Comparison of ENCODE assay signal across 8 cellular contexts in genomic region chr22:41447435-41448188, GRCh38. TPM values are rescaled to one million over a fixed set of nuclear protein-coding genes. Genes with fewer than 3 reads are reported as not detected.
DNase-seq lines count a peak whose midpoint lies in the region; ATAC-seq and TF ChIP-seq lines count a peak whose summit lies in the region.

No MANE protein-coding gene starts in this region.

- H3K9me3 ChIP-seq in right lobe of liver = no peaks in the 10 kb centered on the region

- no peak for TF ChIP-seq CTCF in right lobe of liver (IDR thresholded peaks at IDR 0.05)

- peaks cover 0 to 13% (median 4%) of the 10 kb centered on the region in 4 donors for H3K36me3 ChIP-seq in right lobe of liver

- no peaks in the 10 kb centered on the region for H3K27me3 ChIP-seq in right lobe of liver

- peak; percentile 47 for DNase-seq in NK-92 treated with Interleukin-12 subunit alpha and Interleukin-12 subunit beta, amount 100 ng/mL, for 24 hours (lab: John Stamatoyannopoulos, UW)
- DNase-seq in NK-92 (lab: John Stamatoyannopoulos, UW; ENCODE audit: unreplicated experiment) (no peak), NCI-H510A (lab: John Stamatoyannopoulos, UW) (peak; percentile 40), dermis microvascular lymphatic vessel endothelial cell (ENCODE audit: low read depth in 2 of 2) (peak; percentile 25 to 78), right lobe of liver (peak; percentile 80 to 85 (median 81))
- DNase-seq in activated CD4-positive, alpha-beta T cell treated with anti-CD3 and anti-CD28 coated beads, Interleukin-2, amount 50 U/mL, for 1 hour = peak; percentile 42
- peak; percentile 69 for DNase-seq in stimulated activated CD4-positive, alpha-beta T cell treated with anti-CD3 and anti-CD28 coated beads, Interleukin-4, amount 100 ng/mL, for 24 hours

- intact Hi-C loops in right lobe of liver (cut with DNase I) = no loop called here

- no peak for TF ChIP-seq POLR2A in right lobe of liver (IDR thresholded peaks at IDR 0.05)

- 1% methylated on average over 15 of the region's 63 CpGs for WGBS in right lobe of liver (ENCODE audit: insufficient coverage, low coverage, low lambda C conversion rate, missing lambda C conversion rate)

- peak overlapping the region; percentile 72 to 96 (median 95) for H3K4me3 ChIP-seq in right lobe of liver

- H3K4me1 ChIP-seq in right lobe of liver = peaks cover 0 to 22% (median 4%) of the 10 kb centered on the region in 4 donors

- H3K27ac ChIP-seq in right lobe of liver = peak overlapping the region; percentile 98 to 100 (median 99)

- ATAC-seq in right lobe of liver = peak; percentile 12 to 43 (median 26)
- no peak for ATAC-seq in HG03521 (IDR thresholded peaks at IDR 0.05; ENCODE audit: unreplicated experiment)

RNA-seq across cellular contexts. Expression of gene TOB2, which starts 1.0 kb away (rescaled TPM):
- total RNA-seq in dermis microvascular lymphatic vessel endothelial cell (11.3 and 17.7 TPM in 2 replicates), right lobe of liver (10 to 100 TPM; 11.6 to 33.4 (median 19.4) TPM)

RNA-seq across cellular contexts. Expression of gene PHF5A, which starts 20.9 kb away (rescaled TPM):
- total RNA-seq in dermis microvascular lymphatic vessel endothelial cell (62.8 and 68.0 TPM in 2 replicates), right lobe of liver (10 to 100 TPM; 12.1 to 20.7 (median 14.5) TPM)

RNA-seq across cellular contexts. Expression of gene ACO2, which starts 21.3 kb away (rescaled TPM):
- total RNA-seq in dermis microvascular lymphatic vessel endothelial cell (66.5 and 93.9 TPM in 2 replicates), right lobe of liver (100 to 1,000 TPM in 2 of 6 experiments, 10 to 100 TPM in 4; 62.6 to 135 (median 66.8) TPM)
